ENCODE assay signal across 29 cellular contexts in the genomic region with DNA sequence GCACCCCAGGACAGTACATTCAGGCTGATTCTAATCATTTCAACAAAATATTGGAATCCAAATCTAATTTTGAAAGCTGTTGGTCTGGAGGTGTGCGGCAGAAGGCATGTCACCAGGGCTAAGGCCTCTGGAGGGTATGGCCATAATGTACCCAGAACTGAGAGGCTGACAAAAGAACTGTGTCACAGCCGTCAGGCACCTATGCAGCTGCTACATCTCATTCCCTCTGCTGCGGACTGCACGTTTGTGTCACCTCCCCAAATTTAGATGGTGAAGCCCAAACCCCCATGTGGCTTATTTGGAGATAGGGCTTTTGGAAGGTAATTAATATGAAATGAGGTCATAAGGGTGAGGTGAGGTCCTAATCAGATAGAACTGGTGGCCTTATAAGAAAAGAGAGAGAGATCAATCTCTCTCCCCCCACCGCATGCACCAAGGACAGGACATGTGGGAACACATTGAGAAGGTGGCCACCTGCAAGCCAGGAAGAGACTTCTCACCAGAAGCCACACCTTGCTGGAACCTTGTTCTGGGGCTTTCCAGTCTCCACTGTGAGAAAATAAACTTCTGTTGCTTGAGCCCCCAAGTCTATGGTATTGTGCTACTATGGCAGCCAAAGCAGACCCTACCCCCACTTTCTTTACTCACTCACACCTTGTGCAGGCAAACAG.
"Had no signal": no experiment of that assay in that cellular context is flagged by ENCODE, and none has a peak within 500 bp of the region (broad histone marks: within the 10 kb centered on the region; RNA-seq: fewer than 3 reads in every experiment).

No MANE protein-coding gene starts in this region.

- DNase-seq: activated CD4-positive, alpha-beta T cell treated with anti-CD3 and anti-CD28 coated beads for 1 hour; activated CD4-positive, alpha-beta T cell treated with anti-CD3 and anti-CD28 coated beads for 48 hours; activated CD4-positive, CD25-positive, alpha-beta regulatory T cell; activated CD8-positive, alpha-beta memory T cell treated with anti-CD3 and anti-CD28 coated beads, Interleukin-2, amount 50 U/mL, for 48 hours; activated CD8-positive, alpha-beta T cell treated with anti-CD3 and anti-CD28 coated beads, Interleukin-2, amount 10 ng/mL, durations not matched to agents 7 days and 5 days; activated gamma-delta T cell treated with Interleukin-2 at 50 U/mL for 16 hours; activated naive CD4-positive, alpha-beta T cell treated with anti-CD3 and anti-CD28 coated beads for 36 hours; activated naive CD8-positive, alpha-beta T cell treated with anti-CD3 and anti-CD28 coated beads for 36 hours; amniotic stem cell; aorta; Kasumi-1; KG1; MG63; NCI-H1048; NCI-H1105 treated with DMSO at 0.1 percent for 48 hours; NCI-H1436; NCI-H1694; NCI-H1930; NCI-H2081 treated with DMSO at 0.1 percent for 48 hours; NCI-H226; NCI-H524 treated with DMSO at 0.1 percent for 48 hours; PC-3; Peyer's patch; RPMI8226; SHP77 treated with DMSO at 0.1 percent for 48 hours; SK-N-SH; T1000; WERI-Rb-1 had no signal

- H3K27ac Mint-ChIP-seq: activated naive CD4-positive, alpha-beta T cell treated with anti-CD3 and anti-CD28 coated beads for 36 hours; activated naive CD8-positive, alpha-beta T cell treated with anti-CD3 and anti-CD28 coated beads for 36 hours had no signal

- H3K4me3 Mint-ChIP-seq: activated CD8-positive, alpha-beta T cell treated with anti-CD3 and anti-CD28 coated beads, Interleukin-2, amount 10 ng/mL, durations not matched to agents 7 days and 5 days; activated naive CD4-positive, alpha-beta T cell treated with anti-CD3 and anti-CD28 coated beads for 36 hours; activated naive CD8-positive, alpha-beta T cell treated with anti-CD3 and anti-CD28 coated beads for 36 hours; central memory CD8-positive, alpha-beta T cell had no signal

- H3K27me3 Mint-ChIP-seq: activated naive CD8-positive, alpha-beta T cell treated with anti-CD3 and anti-CD28 coated beads for 36 hours; central memory CD8-positive, alpha-beta T cell had no signal

- H3K9me3 Mint-ChIP-seq: activated naive CD4-positive, alpha-beta T cell treated with anti-CD3 and anti-CD28 coated beads for 36 hours; activated naive CD8-positive, alpha-beta T cell treated with anti-CD3 and anti-CD28 coated beads for 36 hours; central memory CD8-positive, alpha-beta T cell had no signal

- ATAC-seq: activated CD8-positive, alpha-beta T cell treated with anti-CD3 and anti-CD28 coated beads, Interleukin-2, amount 10 ng/mL, durations not matched to agents 7 days and 5 days; PC-3 had no signal
